Comparison of ENCODE assay signal across 8 cellular contexts in genomic region chr14:94026886-94027469, GRCh38. TPM values are rescaled to one million over a fixed set of nuclear protein-coding genes. Genes with fewer than 3 reads are reported as not detected.
DNase-seq lines count a peak whose midpoint lies in the region; ATAC-seq, FAIRE-seq and TF ChIP-seq lines count a peak whose summit lies in the region.

No MANE protein-coding gene starts in this region.

- no peaks in the 10 kb centered on the region for H3K27me3 ChIP-seq in HUES64 (ENCODE audit: insufficient read depth, low read length)

- H3K4me2 ChIP-seq in A549, result peak overlapping the region; percentile 82

- H3K27me3 Mint-ChIP-seq in naive B cell, result peaks cover 21 to 57% (median 39%) of the 10 kb centered on the region in 3 donors

- TF ChIP-seq CTCF in A549 (IDR thresholded peaks at IDR 0.05) (no peak), choroid plexus epithelial cell (conservative IDR thresholded peaks at IDR 0.05; ENCODE audit: low read depth, low read length) (no peak)

- 85% methylated on average over 8 of the region's 17 CpGs for WGBS in A549 (ENCODE audit: missing lambda C conversion rate)
- 47% methylated on average over 17 of the region's 17 CpGs for WGBS in HUES64

- no peak for TF ChIP-seq EP300 in A549 (IDR thresholded peaks at IDR 0.05)

- DNase-seq in A549 (ENCODE audit: low read depth in 1 of 2, low spot score in 1 of 2) (no peak), choroid plexus epithelial cell (ENCODE audit: low read depth) (no peak), naive B cell (no peak), inferior parietal cortex (ENCODE audit: extremely low spot score) (no peak), NCI-H2227 treated with DMSO at 0.1 percent for 48 hours (lab: John Stamatoyannopoulos, UW) (no peak), middle frontal gyrus (ENCODE audit: extremely low spot score, low spot score) (no peak)

- POLR2A ChIA-PET in A549 (lab: Yijun Ruan, JAX), result interaction anchor here (0.8 kb wide), 1 partner anchor 10 kb away, joined by 3 read pairs; no protein-coding TSS in a partner anchor

- CTCF ChIA-PET in A549 (lab: Yijun Ruan, JAX), result interaction anchor here (1.1 to 1.7 kb wide), 2 partner anchors 87 to 112 kb away, joined by 3 read pairs; no protein-coding TSS in a partner anchor

- H3K4me1 ChIP-seq in A549 (peaks cover 10% of the 10 kb centered on the region; the same call in 2 of the 3 replicates), HUES64 (ENCODE audit: insufficient read depth, low read length) (peaks cover 13% of the 10 kb centered on the region)

- H3K36me3 Mint-ChIP-seq in naive B cell, result no peaks in the 10 kb centered on the region

- no peak for TF ChIP-seq RAD21 in A549 (conservative IDR thresholded peaks at IDR 0.05 in 1 of 2, IDR thresholded peaks at IDR 0.05 in 1 of 2)

- H3K4me3 Mint-ChIP-seq in naive B cell, result peak overlapping the region; percentile 21 to 80 (median 72)

- ATAC-seq in A549 (no peak), naive B cell (ENCODE audit: low read depth in 2 of 2) (no peak), GM21515 (IDR thresholded peaks at IDR 0.05; ENCODE audit: unreplicated experiment) (no peak)

- H3K36me3 ChIP-seq in HUES64 (ENCODE audit: insufficient read depth, low read length), result no peaks in the 10 kb centered on the region

- H3K4me3 ChIP-seq in A549 (peak overlapping the region; percentile 70), HUES64 (ENCODE audit: low read length) (peak overlapping the region; percentile 49), choroid plexus epithelial cell (ENCODE audit: low read depth, low read length) (peak overlapping the region; percentile 76)

- H3K9me3 Mint-ChIP-seq in naive B cell, result no peaks in the 10 kb centered on the region

- H3K27ac ChIP-seq in A549 (peak overlapping the region; percentile 82 to 95), HUES64 (ENCODE audit: low read depth, low read length) (no peak overlapping the region)

- no peak overlapping the region for H3K27ac Mint-ChIP-seq in naive B cell

- no peak for FAIRE-seq in A549 (lab: Jason Lieb, UNC)

- no peak for TF ChIP-seq POLR2A in A549 (IDR thresholded peaks at IDR 0.05; ENCODE audit: low read length)

- H3K9me3 ChIP-seq in A549 (no peaks in the 10 kb centered on the region), HUES64 (ENCODE audit: insufficient read depth, low read depth, low read length) (no peaks in the 10 kb centered on the region)

- H3K9ac ChIP-seq in HUES64 (ENCODE audit: low read depth, low read length), result no peak overlapping the region

- H3K4me1 Mint-ChIP-seq in naive B cell, result peaks cover 5 to 11% (median 9%) of the 10 kb centered on the region in 3 donors

TF ChIP-seq in A549, 52 proteins besides CTCF, POLR2A, EP300 and RAD21:
- TF ChIP-seq USF2 (IDR thresholded peaks at IDR 0.05) (no peak), ZNF302 (CRISPR knock-in tag; IDR thresholded peaks at IDR 0.05) (no peak), HES2 (IDR thresholded peaks at IDR 0.05) (no peak), ATOH8 (CRISPR knock-in tag; IDR thresholded peaks at IDR 0.05; ENCODE audit: low read depth) (no peak), SREBF2 (IDR thresholded peaks at IDR 0.05) (no peak)

RNA-seq across cellular contexts. Expression of gene OTUB2, which starts 0.8 kb away (rescaled TPM):
- polyA plus RNA-seq in A549 (2011; rRNA removed) (1.2 and 1.7 TPM in 2 replicates), A549 (2017; fragmentation: RNase III; extraction: RNeasy Plus Mini Kit Qiagen cat#74134 plus additional on column Dnase treatment) (2.2 to 2.5 TPM (median 2.4 TPM) in 3 replicates), naive B cell (ENCODE audit: low read depth in 6 of 6) (under 1 TPM in 5 of 6 donors, not detected in 1; 0.08 to 0.23 (median 0.20) TPM)
- polyA plus RNA-seq in A549 (2012; cell fraction: cytosol; rRNA removed), result 0.74 and 0.96 TPM in 2 replicates
- 0.76 and 0.77 TPM in 2 replicates for polyA plus RNA-seq in A549 (2012; cell fraction: nucleus; rRNA removed)
- polyA minus RNA-seq in A549 (2011; rRNA and poly(A)+ RNA removed), result 2.6 and 3.3 TPM in 2 replicates
- 3.2 TPM for polyA plus RNA-seq in HUES64 (2013, experiment 1 of 2)
- 4.1 TPM for polyA plus RNA-seq in HUES64 (2013, experiment 2 of 2)

RNA-seq across cellular contexts. Expression of gene CCDC197, which starts 29.9 kb away (rescaled TPM):
- polyA plus RNA-seq in A549 (2011; rRNA removed) (not detected in 2 replicates), A549 (2017; fragmentation: RNase III; extraction: RNeasy Plus Mini Kit Qiagen cat#74134 plus additional on column Dnase treatment) (not detected in 3 replicates), naive B cell (ENCODE audit: low read depth in 6 of 6) (not detected)
- not detected in 2 replicates for polyA plus RNA-seq in A549 (2012; cell fraction: cytosol; rRNA removed)
- polyA plus RNA-seq in A549 (2012; cell fraction: nucleus; rRNA removed), result 0.04 TPM in 1 of 2 replicates, not detected in the other
- polyA minus RNA-seq in A549 (2011; rRNA and poly(A)+ RNA removed), result not detected in 2 replicates
- not detected for polyA plus RNA-seq in HUES64 (2013, experiment 1 of 2)
- not detected for polyA plus RNA-seq in HUES64 (2013, experiment 2 of 2)

RNA-seq across cellular contexts. Expression of gene ASB2, which starts 50.6 kb away (rescaled TPM):
- polyA plus RNA-seq in A549 (2011; rRNA removed) (0.03 and 0.07 TPM in 2 replicates), A549 (2017; fragmentation: RNase III; extraction: RNeasy Plus Mini Kit Qiagen cat#74134 plus additional on column Dnase treatment) (0.07 to 0.16 TPM (median 0.10 TPM) in 3 replicates), naive B cell (ENCODE audit: low read depth in 6 of 6) (under 1 TPM in 3 of 6 donors, not detected in 3; 0.18 to 0.62 (median 0.29) TPM)
- 0.15 and 0.23 TPM in 2 replicates for polyA plus RNA-seq in A549 (2012; cell fraction: cytosol; rRNA removed)
- polyA plus RNA-seq in A549 (2012; cell fraction: nucleus; rRNA removed), result 0.11 and 0.52 TPM in 2 replicates
- polyA minus RNA-seq in A549 (2011; rRNA and poly(A)+ RNA removed), result not detected in 2 replicates
- polyA plus RNA-seq in HUES64 (2013, experiment 1 of 2), result 0.30 TPM
- polyA plus RNA-seq in HUES64 (2013, experiment 2 of 2), result 0.51 TPM

RNA-seq across cellular contexts. Expression of gene DDX24, which starts 54.0 kb away (rescaled TPM):
- 161 and 169 TPM in 2 replicates for polyA plus RNA-seq in A549 (2011; rRNA removed)
- 98.5 and 100 TPM in 2 replicates for polyA plus RNA-seq in A549 (2012; cell fraction: cytosol; rRNA removed)
- polyA plus RNA-seq in A549 (2012; cell fraction: nucleus; rRNA removed), result 95.5 and 140 TPM in 2 replicates
- polyA plus RNA-seq in A549 (2017; fragmentation: RNase III; extraction: RNeasy Plus Mini Kit Qiagen cat#74134 plus additional on column Dnase treatment), result 117 to 127 TPM (median 121 TPM) in 3 replicates
- polyA minus RNA-seq in A549 (2011; rRNA and poly(A)+ RNA removed), result 107 and 128 TPM in 2 replicates
- 132 TPM for polyA plus RNA-seq in HUES64 (2013, experiment 1 of 2)
- polyA plus RNA-seq in HUES64 (2013, experiment 2 of 2), result 132 TPM
- polyA plus RNA-seq in naive B cell (ENCODE audit: low read depth in 6 of 6), result 100 to 1,000 TPM in 5 of 6 donors, 10 to 100 TPM in 1; 90.3 to 213 (median 177) TPM

RNA-seq across cellular contexts. Expression of gene IFI27L1, which starts 54.1 kb away (rescaled TPM):
- polyA plus RNA-seq in A549 (2011; rRNA removed) (13.4 and 15.9 TPM in 2 replicates), A549 (2017; fragmentation: RNase III; extraction: RNeasy Plus Mini Kit Qiagen cat#74134 plus additional on column Dnase treatment) (23.2 to 28.0 TPM (median 27.0 TPM) in 3 replicates), naive B cell (ENCODE audit: low read depth in 6 of 6) (10 to 100 TPM in 1 of 6 donors, 1 to 10 TPM in 5; 5.0 to 11.1 (median 5.8) TPM)
- 20.4 and 25.9 TPM in 2 replicates for polyA plus RNA-seq in A549 (2012; cell fraction: cytosol; rRNA removed)
- polyA plus RNA-seq in A549 (2012; cell fraction: nucleus; rRNA removed), result 17.8 and 21.5 TPM in 2 replicates
- 7.4 and 8.8 TPM in 2 replicates for polyA minus RNA-seq in A549 (2011; rRNA and poly(A)+ RNA removed)
- polyA plus RNA-seq in HUES64 (2013, experiment 1 of 2), result 9.4 TPM
- polyA plus RNA-seq in HUES64 (2013, experiment 2 of 2), result 14.0 TPM
